Comparison of ENCODE assay signal across 12 cellular contexts in the genomic region with DNA sequence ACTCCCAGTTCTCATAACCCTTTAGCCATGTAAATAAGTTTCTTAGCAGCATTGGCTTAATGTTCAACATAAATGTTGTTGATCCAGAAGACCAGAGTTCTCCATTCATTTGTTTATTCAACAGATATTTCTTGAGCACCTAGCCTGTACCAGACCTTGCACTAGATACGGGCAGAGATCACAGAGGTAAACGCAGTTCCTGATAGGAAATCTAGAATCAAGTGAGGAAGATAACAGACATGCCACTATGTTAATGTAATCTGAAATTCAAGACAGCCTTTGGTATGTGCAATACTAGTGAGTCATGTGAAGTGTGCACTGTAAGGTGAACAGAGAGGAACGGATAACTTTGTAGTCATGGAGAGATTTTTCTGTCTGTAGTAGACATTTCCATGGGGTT. TPM values are rescaled to one million over a fixed set of nuclear protein-coding genes. Genes with fewer than 3 reads are reported as not detected.
DNase-seq lines count a peak whose midpoint lies in the region; ATAC-seq and TF ChIP-seq lines count a peak whose summit lies in the region.
"Had no signal": no experiment of that assay in that cellular context is flagged by ENCODE, and none has a peak within 500 bp of the region (broad histone marks: within the 10 kb centered on the region; RNA-seq: fewer than 3 reads in every experiment).

No MANE protein-coding gene starts in this region.

- ATAC-seq in activated CD4-positive, alpha-beta T cell treated with anti-CD3 and anti-CD28 coated beads for 36 hours, result no peak
- no peak for ATAC-seq in activated naive CD8-positive, alpha-beta T cell treated with anti-CD3 and anti-CD28 coated beads, Interleukin-2, amount 10 ng/mL, durations not matched to agents 7 days and 5 days (ENCODE audit: low read depth)
- no peak for ATAC-seq in HG02759 (IDR thresholded peaks at IDR 0.05; ENCODE audit: unreplicated experiment)
- ATAC-seq: HCT116, heart right ventricle had no signal

- no peaks in the 10 kb centered on the region for H3K9me3 ChIP-seq in MG63
- H3K9me3 ChIP-seq: heart right ventricle, tibial nerve had no signal

- H3K27ac Mint-ChIP-seq in activated CD4-positive, alpha-beta T cell treated with anti-CD3 and anti-CD28 coated beads for 36 hours, result peak overlapping the region; percentile 35
- H3K27ac Mint-ChIP-seq in activated naive CD8-positive, alpha-beta T cell treated with anti-CD3 and anti-CD28 coated beads, Interleukin-2, amount 10 ng/mL, durations not matched to agents 7 days and 5 days, result peak overlapping the region; percentile 44
- peak overlapping the region; percentile 10 for H3K27ac Mint-ChIP-seq in nephron progenitor cell

- peaks cover 77% of the 10 kb centered on the region for H3K36me3 ChIP-seq in MG63

- TF ChIP-seq CTCF in nephron progenitor cell (IDR thresholded peaks at IDR 0.05), result no peak
- no peak for TF ChIP-seq CTCF in GM10266 (IDR thresholded peaks at IDR 0.05; ENCODE audit: control insufficient read depth, insufficient read depth, low read depth, missing control alignments)

- CTCF ChIA-PET in activated CD4-positive, alpha-beta T cell treated with anti-CD3 and anti-CD28 coated beads for 36 hours (lab: Charles Lee), result interaction anchor here (0.6 to 0.9 kb wide), 3 partner anchors 85 to 391 kb away, joined by 3 to 4 read pairs (median 3); partner anchors contain the start of gene IKZF5

- POLR2A ChIA-PET in activated CD4-positive, alpha-beta T cell treated with anti-CD3 and anti-CD28 coated beads for 36 hours (lab: Charles Lee), result no interaction called here
- POLR2A ChIA-PET in activated naive CD8-positive, alpha-beta T cell treated with anti-CD3 and anti-CD28 coated beads, Interleukin-2, amount 10 ng/mL, durations not matched to agents 7 days and 5 days (lab: Charles Lee), result no interaction called here

- intact Hi-C loops in activated CD4-positive, alpha-beta T cell treated with anti-CD3 and anti-CD28 coated beads for 36 hours (cut with DNase I, micrococcal nuclease), result loop anchor here in 1 of 2 experiments (10.0 kb wide), 4 partner anchors 1182 to 1638 kb away; partner anchors contain the start of genes ATE1, EEF1AKMT2 and NSMCE4A

- H3K4me3 ChIP-seq in MG63, result peak overlapping the region; percentile 12
- H3K4me3 ChIP-seq: heart right ventricle, tibial nerve had no signal

- peaks cover 4% of the 10 kb centered on the region for H3K9me3 Mint-ChIP-seq in activated CD4-positive, alpha-beta T cell treated with anti-CD3 and anti-CD28 coated beads for 36 hours (ENCODE audit: low read depth)
- H3K9me3 Mint-ChIP-seq in activated naive CD8-positive, alpha-beta T cell treated with anti-CD3 and anti-CD28 coated beads, Interleukin-2, amount 10 ng/mL, durations not matched to agents 7 days and 5 days, result no peaks in the 10 kb centered on the region
- H3K9me3 Mint-ChIP-seq in nephron progenitor cell, result no peaks in the 10 kb centered on the region

- peaks cover 69% of the 10 kb centered on the region for H3K36me3 Mint-ChIP-seq in activated CD4-positive, alpha-beta T cell treated with anti-CD3 and anti-CD28 coated beads for 36 hours (ENCODE audit: low read depth)
- peaks cover 46% of the 10 kb centered on the region for H3K36me3 Mint-ChIP-seq in activated naive CD8-positive, alpha-beta T cell treated with anti-CD3 and anti-CD28 coated beads, Interleukin-2, amount 10 ng/mL, durations not matched to agents 7 days and 5 days
- H3K36me3 Mint-ChIP-seq in nephron progenitor cell (ENCODE audit: low read depth), result peaks cover 61% of the 10 kb centered on the region

- peak overlapping the region; percentile 100 for H3K4me3 Mint-ChIP-seq in activated CD4-positive, alpha-beta T cell treated with anti-CD3 and anti-CD28 coated beads for 36 hours
- peak overlapping the region; percentile 68 for H3K4me3 Mint-ChIP-seq in activated naive CD8-positive, alpha-beta T cell treated with anti-CD3 and anti-CD28 coated beads, Interleukin-2, amount 10 ng/mL, durations not matched to agents 7 days and 5 days
- H3K4me3 Mint-ChIP-seq in nephron progenitor cell, result peak overlapping the region; percentile 11

- DNase-seq in activated CD4-positive, alpha-beta T cell treated with anti-CD3 and anti-CD28 coated beads for 36 hours, result no peak
- no peak for DNase-seq in activated CD4-positive, alpha-beta T cell treated with anti-CD3 and anti-CD28 coated beads for 1 hour
- DNase-seq in MG63, result no peak
- no peak for DNase-seq in activated naive CD8-positive, alpha-beta T cell treated with anti-CD3 and anti-CD28 coated beads, Interleukin-2, amount 10 ng/mL, durations not matched to agents 7 days and 5 days
- DNase-seq in nephron progenitor cell, result no peak
- no peak for DNase-seq in GM10266 (ENCODE audit: extremely low spot score)
- DNase-seq in AG20443 (ENCODE audit: low spot score), result no peak
- DNase-seq: heart right ventricle, WERI-Rb-1 had no signal

- H3K27me3 ChIP-seq in MG63, result no peaks in the 10 kb centered on the region

- H3K27me3 Mint-ChIP-seq in activated CD4-positive, alpha-beta T cell treated with anti-CD3 and anti-CD28 coated beads for 36 hours, result no peaks in the 10 kb centered on the region
- H3K27me3 Mint-ChIP-seq in activated naive CD8-positive, alpha-beta T cell treated with anti-CD3 and anti-CD28 coated beads, Interleukin-2, amount 10 ng/mL, durations not matched to agents 7 days and 5 days, result no peaks in the 10 kb centered on the region
- peaks cover 18% of the 10 kb centered on the region for H3K27me3 Mint-ChIP-seq in nephron progenitor cell (ENCODE audit: low read depth, poor library complexity)

- peaks cover 78% of the 10 kb centered on the region for H3K4me1 Mint-ChIP-seq in activated CD4-positive, alpha-beta T cell treated with anti-CD3 and anti-CD28 coated beads for 36 hours
- peaks cover 67% of the 10 kb centered on the region for H3K4me1 Mint-ChIP-seq in activated naive CD8-positive, alpha-beta T cell treated with anti-CD3 and anti-CD28 coated beads, Interleukin-2, amount 10 ng/mL, durations not matched to agents 7 days and 5 days
- peaks cover 40% of the 10 kb centered on the region for H3K4me1 Mint-ChIP-seq in nephron progenitor cell

RNA-seq across cellular contexts. Expression of gene BUB3, which starts 3.0 kb away (rescaled TPM):
- total RNA-seq in activated CD4-positive, alpha-beta T cell treated with anti-CD3 and anti-CD28 coated beads for 36 hours, result 100 to 1,000 TPM; 230 to 242 TPM
- 164 and 222 TPM in 2 replicates for total RNA-seq in MG63 (2014; rRNA removed; shearing (Covaris generic); ENCODE audit: low replicate concordance)
- total RNA-seq in activated naive CD8-positive, alpha-beta T cell treated with anti-CD3 and anti-CD28 coated beads, Interleukin-2, amount 10 ng/mL, durations not matched to agents 7 days and 5 days, result 100 to 1,000 TPM; 254 to 265 TPM

RNA-seq across cellular contexts. Expression of gene HMX2, which starts 9.3 kb away (rescaled TPM):
- total RNA-seq in activated CD4-positive, alpha-beta T cell treated with anti-CD3 and anti-CD28 coated beads for 36 hours, result under 1 TPM; 0.18 to 0.28 TPM
- total RNA-seq in MG63 (2014; rRNA removed; shearing (Covaris generic); ENCODE audit: low replicate concordance), result 0.07 and 6.0 TPM in 2 replicates
- not detected for total RNA-seq in activated naive CD8-positive, alpha-beta T cell treated with anti-CD3 and anti-CD28 coated beads, Interleukin-2, amount 10 ng/mL, durations not matched to agents 7 days and 5 days
- total RNA-seq: heart right ventricle, tibial nerve had no signal

RNA-seq across cellular contexts. Expression of gene HMX3, which starts 21.4 kb away (rescaled TPM):
- total RNA-seq in activated CD4-positive, alpha-beta T cell treated with anti-CD3 and anti-CD28 coated beads for 36 hours, result not detected
- 5.0 and 8.6 TPM in 2 replicates for total RNA-seq in MG63 (2014; rRNA removed; shearing (Covaris generic); ENCODE audit: low replicate concordance)
- total RNA-seq in activated naive CD8-positive, alpha-beta T cell treated with anti-CD3 and anti-CD28 coated beads, Interleukin-2, amount 10 ng/mL, durations not matched to agents 7 days and 5 days, result not detected
- total RNA-seq: heart right ventricle, tibial nerve had no signal

Comparison
In these comparisons a context has a peak if more than half of its experiments do, and no peak if none do; other contexts are left out.
1. H3K4me3 Mint-ChIP-seq: peak in every context shown above with its lines; median percentile 100 in activated CD4-positive, alpha-beta T cell treated with anti-CD3 and anti-CD28 coated beads for 36 hours; 68 in activated naive CD8-positive, alpha-beta T cell treated with anti-CD3 and anti-CD28 coated beads, Interleukin-2, amount 10 ng/mL, durations not matched to agents 7 days and 5 days; 11 in nephron progenitor cell.